ENCODE assay signal across 21 cellular contexts in the genomic region with DNA sequence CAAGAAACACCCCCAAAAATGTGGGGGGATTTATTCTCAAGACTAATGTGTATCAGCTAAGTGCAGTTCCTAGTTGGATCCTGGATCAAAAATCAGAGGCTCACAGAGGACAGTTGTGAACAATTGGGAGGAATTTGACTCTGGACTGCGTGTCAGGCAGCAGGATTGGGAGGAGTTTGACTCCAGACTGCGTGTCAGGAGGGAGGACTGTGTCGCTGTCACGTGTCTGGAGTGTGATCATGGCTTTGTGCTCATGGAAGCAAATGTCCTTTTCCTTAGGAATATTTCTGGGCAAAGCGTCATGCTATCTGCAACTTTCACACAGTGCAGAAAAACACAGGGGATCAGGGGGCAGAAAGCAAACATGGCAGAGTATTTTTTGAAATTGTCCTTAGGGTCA.
A peak's percentile ranks its signal among the peaks of the same experiment; 100 is the strongest.
DNase-seq lines count a peak whose midpoint lies in the region; ATAC-seq and TF ChIP-seq lines count a peak whose summit lies in the region.
"Had no signal": no experiment of that assay in that cellular context is flagged by ENCODE, and none has a peak within 500 bp of the region (broad histone marks: within the 10 kb centered on the region; RNA-seq: fewer than 3 reads in every experiment).

No MANE protein-coding gene starts in this region.

- H3K4me1 Mint-ChIP-seq in T-helper 1 cell treated with Interleukin-12 subunit alpha and Interleukin-12 subunit beta and Interleukin-4 antibody, amounts not matched to agents 30 μg/mL and 1 μg/mL, for 36 hours (ENCODE audit: low read depth) = peaks cover 69% of the 10 kb centered on the region
- peaks cover 78% of the 10 kb centered on the region for H3K4me1 Mint-ChIP-seq in activated CD8-positive, alpha-beta T cell treated with anti-CD3 and anti-CD28 coated beads for 36 hours (ENCODE audit: low read depth)
- peaks cover 34 to 35% of the 10 kb centered on the region in 2 donors for H3K4me1 Mint-ChIP-seq in effector memory CD8-positive, alpha-beta T cell (ENCODE audit: low read depth in 2 of 2)

- H3K4me2 ChIP-seq in BLaER1 = peak overlapping the region; percentile 93
- H3K4me2 ChIP-seq: KMS-11 had no signal

- CTCF ChIA-PET in activated CD8-positive, alpha-beta T cell treated with anti-CD3 and anti-CD28 coated beads for 36 hours (lab: Charles Lee) = interaction anchor here (2.1 kb wide), 1 partner anchor 30 kb away, joined by 7 read pairs; no protein-coding TSS in a partner anchor

- H3K9me3 Mint-ChIP-seq in T-helper 1 cell treated with Interleukin-12 subunit alpha and Interleukin-12 subunit beta and Interleukin-4 antibody, amounts not matched to agents 30 μg/mL and 1 μg/mL, for 36 hours = peaks cover 6% of the 10 kb centered on the region
- H3K9me3 Mint-ChIP-seq in activated CD8-positive, alpha-beta T cell treated with anti-CD3 and anti-CD28 coated beads for 36 hours = peaks cover under 1% of the 10 kb centered on the region
- H3K9me3 Mint-ChIP-seq in effector memory CD8-positive, alpha-beta T cell = no peaks in the 10 kb centered on the region

- H3K9me3 ChIP-seq in BLaER1 = no peaks in the 10 kb centered on the region
- H3K9me3 ChIP-seq: body of pancreas, neutrophil, transverse colon had no signal

- no peaks in the 10 kb centered on the region for H4K20me1 ChIP-seq in BLaER1

- TF ChIP-seq CTCF in activated CD8-positive, alpha-beta T cell treated with anti-CD3 and anti-CD28 coated beads for 36 hours (IDR thresholded peaks at IDR 0.05) = no peak
- TF ChIP-seq CTCF in fibroblast of the aortic adventitia (IDR thresholded peaks at IDR 0.05; ENCODE audit: insufficient read depth, low read length) = no peak

- H3K4me3 ChIP-seq in BLaER1 (no peak overlapping the region), fibroblast of the aortic adventitia (ENCODE audit: low read depth, low read length) (no peak overlapping the region)
- H3K4me3 ChIP-seq: body of pancreas, transverse colon had no signal

- peaks cover 32% of the 10 kb centered on the region for H3K36me3 Mint-ChIP-seq in T-helper 1 cell treated with Interleukin-12 subunit alpha and Interleukin-12 subunit beta and Interleukin-4 antibody, amounts not matched to agents 30 μg/mL and 1 μg/mL, for 36 hours (ENCODE audit: low read depth)
- H3K36me3 Mint-ChIP-seq in activated CD8-positive, alpha-beta T cell treated with anti-CD3 and anti-CD28 coated beads for 36 hours (ENCODE audit: low read depth) = peaks cover 30% of the 10 kb centered on the region
- H3K36me3 Mint-ChIP-seq in effector memory CD8-positive, alpha-beta T cell (ENCODE audit: insufficient read depth) = peaks cover 5% of the 10 kb centered on the region

- H3K27me3 ChIP-seq in BLaER1 = no peaks in the 10 kb centered on the region
- H3K27me3 ChIP-seq: body of pancreas, neutrophil, transverse colon had no signal

- intact Hi-C loops in activated CD8-positive, alpha-beta T cell treated with anti-CD3 and anti-CD28 coated beads for 36 hours (cut with micrococcal nuclease) = no loop called here

- H3K36me3 ChIP-seq in BLaER1 = 0 out of 2 replicates have a peak, but pooled peaks cover 2% of the 10 kb centered on the region
- H3K36me3 ChIP-seq: neutrophil, transverse colon had no signal

- peak overlapping the region; percentile 29 for H3K4me3 Mint-ChIP-seq in T-helper 1 cell treated with Interleukin-12 subunit alpha and Interleukin-12 subunit beta and Interleukin-4 antibody, amounts not matched to agents 30 μg/mL and 1 μg/mL, for 36 hours
- peak overlapping the region; percentile 0 for H3K4me3 Mint-ChIP-seq in activated CD8-positive, alpha-beta T cell treated with anti-CD3 and anti-CD28 coated beads for 36 hours
- H3K4me3 Mint-ChIP-seq in effector memory CD8-positive, alpha-beta T cell = no peak overlapping the region

- POLR2A ChIA-PET in activated CD8-positive, alpha-beta T cell treated with anti-CD3 and anti-CD28 coated beads for 36 hours (lab: Charles Lee) = interaction anchor here (1.4 kb wide), 1 partner anchor 13 kb away, joined by 5 read pairs; no protein-coding TSS in a partner anchor

- no peak for DNase-seq in T-helper 1 cell
- no peak for DNase-seq in activated CD8-positive, alpha-beta T cell treated with anti-CD3 and anti-CD28 coated beads for 36 hours
- peak; percentile 21 for DNase-seq in fibroblast of the aortic adventitia (ENCODE audit: low read depth)
- DNase-seq in effector memory CD8-positive, alpha-beta T cell = no peak
- no peak for DNase-seq in LoVo (ENCODE audit: low spot score)
- DNase-seq: AML-193; body of pancreas; DMS79; effector memory CD4-positive, alpha-beta T cell; mammary epithelial cell; NCI-H187; stimulated activated CD4-positive, alpha-beta T cell treated with anti-CD3 and anti-CD28 coated beads, Interleukin-4, amount 100 ng/mL, for 24 hours; stimulated activated naive CD8-positive, alpha-beta T cell treated with anti-CD3 and anti-CD28 coated beads, Interleukin-15, Interleukin-2, amounts not matched to agents 100 U/mL and 50 U/mL, for 24 hours; transverse colon had no signal

- H3K27ac ChIP-seq in BLaER1 = no peak overlapping the region
- H3K27ac ChIP-seq: 22Rv1, body of pancreas, KMS-11, neutrophil, RWPE1, transverse colon had no signal

- peak overlapping the region; percentile 75 for H3K27ac Mint-ChIP-seq in T-helper 1 cell treated with Interleukin-12 subunit alpha and Interleukin-12 subunit beta and Interleukin-4 antibody, amounts not matched to agents 30 μg/mL and 1 μg/mL, for 36 hours
- peak overlapping the region; percentile 84 for H3K27ac Mint-ChIP-seq in activated CD8-positive, alpha-beta T cell treated with anti-CD3 and anti-CD28 coated beads for 36 hours
- no peak overlapping the region for H3K27ac Mint-ChIP-seq in effector memory CD8-positive, alpha-beta T cell

- no peak overlapping the region for H3K9ac ChIP-seq in BLaER1
- H3K9ac ChIP-seq: KMS-11 had no signal

- H3K4me1 ChIP-seq in BLaER1 = peaks cover 61% of the 10 kb centered on the region
- H3K4me1 ChIP-seq: body of pancreas, transverse colon had no signal

- no peaks in the 10 kb centered on the region for H3K27me3 Mint-ChIP-seq in T-helper 1 cell treated with Interleukin-12 subunit alpha and Interleukin-12 subunit beta and Interleukin-4 antibody, amounts not matched to agents 30 μg/mL and 1 μg/mL, for 36 hours (ENCODE audit: low read depth)
- no peaks in the 10 kb centered on the region for H3K27me3 Mint-ChIP-seq in activated CD8-positive, alpha-beta T cell treated with anti-CD3 and anti-CD28 coated beads for 36 hours
- H3K27me3 Mint-ChIP-seq in effector memory CD8-positive, alpha-beta T cell = no peaks in the 10 kb centered on the region

- no peak for ATAC-seq in activated CD8-positive, alpha-beta T cell treated with anti-CD3 and anti-CD28 coated beads for 36 hours
- no peak for ATAC-seq in effector memory CD8-positive, alpha-beta T cell (replicated peaks)
- no peak for ATAC-seq in GM18511 (IDR thresholded peaks at IDR 0.05; ENCODE audit: unreplicated experiment)
- ATAC-seq: body of pancreas had no signal

Comparison
In these comparisons a context has a peak if more than half of its experiments do, and no peak if none do; other contexts are left out.
1. H3K27ac Mint-ChIP-seq: peak in T-helper 1 cell treated with Interleukin-12 subunit alpha and Interleukin-12 subunit beta and Interleukin-4 antibody, amounts not matched to agents 30 μg/mL and 1 μg/mL, for 36 hours (single experiment) and activated CD8-positive, alpha-beta T cell treated with anti-CD3 and anti-CD28 coated beads for 36 hours (single experiment); none in effector memory CD8-positive, alpha-beta T cell (0 of 2).
2. H3K4me3 Mint-ChIP-seq: peak in T-helper 1 cell treated with Interleukin-12 subunit alpha and Interleukin-12 subunit beta and Interleukin-4 antibody, amounts not matched to agents 30 μg/mL and 1 μg/mL, for 36 hours (single experiment) and activated CD8-positive, alpha-beta T cell treated with anti-CD3 and anti-CD28 coated beads for 36 hours (single experiment); none in effector memory CD8-positive, alpha-beta T cell (0 of 2).